ENCODE assay signal across 15 cellular contexts in genomic region chr13:47934371-47934770, GRCh38.
"Had no signal": no experiment of that assay in that cellular context is flagged by ENCODE, and none has a peak within 500 bp of the region (broad histone marks: within the 10 kb centered on the region; RNA-seq: fewer than 3 reads in every experiment).

No MANE protein-coding gene starts in this region.

- H3K36me3 ChIP-seq: prostate gland had no signal

- H3K9me3 ChIP-seq: gastrocnemius medialis, prostate gland had no signal

- H3K4me1 ChIP-seq: prostate gland had no signal

- H3K27me3 ChIP-seq: gastrocnemius medialis had no signal

- ATAC-seq: activated CD8-positive, alpha-beta memory T cell treated with anti-CD3 and anti-CD28 coated beads, Interleukin-2, amount 10 ng/mL, durations not matched to agents 7 days and 5 days; gastrocnemius medialis; naive thymus-derived CD8-positive, alpha-beta T cell; sciatic nerve; stimulated activated naive B cell treated with anti-CD40 and anti-IgM and Interleukin-4, amounts not matched to agents 10 μg/mL and 1 μg/mL and 100 μg/mL, for 72 hours had no signal

- DNase-seq: activated CD4-positive, alpha-beta T cell treated with anti-CD3 and anti-CD28 coated beads, Interleukin-2, amount 50 U/mL, for 48 hours; activated CD4-positive, CD25-positive, alpha-beta regulatory T cell treated with anti-CD3 and anti-CD28 coated beads, Interleukin-2, amount 50 U/mL, for 72 hours; activated CD8-positive, alpha-beta memory T cell treated with anti-CD3 and anti-CD28 coated beads, Interleukin-2, amount 10 ng/mL, durations not matched to agents 7 days and 5 days; activated effector memory CD4-positive, alpha-beta T cell treated with Interleukin-2 at 50 U/mL for 16 hours; activated T-cell treated with anti-CD3 and anti-CD28 coated beads, Interleukin-2, amount 50 U/mL, for 24 hours; gastrocnemius medialis; kidney; midbrain; naive thymus-derived CD8-positive, alpha-beta T cell; stimulated activated CD4-positive, alpha-beta T cell treated with anti-CD3 and anti-CD28 coated beads, Interleukin-2, amount 100 ng/mL, for 24 hours; stimulated activated naive B cell treated with anti-CD40 and anti-IgM and Interleukin-4, amounts not matched to agents 10 μg/mL and 1 μg/mL and 100 μg/mL, for 72 hours; substantia nigra; trophoblast cell had no signal

- H3K4me3 ChIP-seq: gastrocnemius medialis, prostate gland had no signal

- H3K27ac ChIP-seq: gastrocnemius medialis, prostate gland had no signal
